In the genomic region with DNA sequence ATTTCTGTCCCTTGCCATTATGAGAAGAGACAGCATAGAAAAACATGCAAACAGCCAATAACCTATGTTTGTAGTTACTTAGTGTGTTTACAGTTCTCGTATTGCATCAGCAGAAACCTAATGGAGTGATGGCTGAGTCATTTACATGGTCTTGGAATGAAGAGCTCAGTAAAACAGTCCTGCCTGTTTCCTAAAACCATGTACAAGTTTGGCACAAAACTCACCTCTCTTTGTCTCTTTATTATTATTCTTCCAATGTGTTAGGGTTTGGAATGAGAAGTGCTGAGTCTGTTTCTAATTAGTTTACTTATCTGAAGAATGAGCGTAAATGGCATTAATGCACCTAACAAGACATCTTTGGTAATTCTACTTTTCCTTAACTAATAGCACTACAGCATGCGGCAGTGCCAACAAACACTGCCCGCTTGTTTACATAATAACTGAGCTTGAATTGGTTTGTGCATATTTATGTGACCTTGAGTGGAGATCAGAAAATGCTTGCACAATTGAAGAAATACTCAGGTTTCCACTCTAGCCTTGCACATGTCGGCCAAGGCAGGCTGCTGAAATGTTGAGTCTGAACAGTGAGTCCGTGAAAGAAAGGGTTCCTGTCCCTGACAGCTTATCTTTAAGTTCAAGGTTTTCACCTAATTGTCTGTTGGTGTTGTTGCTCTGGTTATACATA, we compare ENCODE assay signal across 11 cellular contexts.
DNase-seq lines count a peak whose midpoint lies in the region; ATAC-seq and TF ChIP-seq lines count a peak whose summit lies in the region.
"Had no signal": no experiment of that assay in that cellular context is flagged by ENCODE, and none has a peak within 500 bp of the region (broad histone marks: within the 10 kb centered on the region; RNA-seq: fewer than 3 reads in every experiment).

No MANE protein-coding gene starts in this region.

- no peaks in the 10 kb centered on the region for H3K9me3 Mint-ChIP-seq in activated T-cell treated with anti-CD3 and anti-CD28 coated beads, Interleukin-2, amount 50 U/mL, for 4 hours

- no peaks in the 10 kb centered on the region for H3K9me3 ChIP-seq in skeletal muscle tissue (ENCODE audit: control insufficient read depth in 3 of 3, low read length in 3 of 3)

- intact Hi-C loops in Right ventricle myocardium superior (cut with DNase I), result no loop called here

- no peak overlapping the region for H3K9ac ChIP-seq in skeletal muscle tissue (ENCODE audit: low read depth in 1 of 3, low read length in 3 of 3)

- H3K36me3 ChIP-seq in skeletal muscle tissue (ENCODE audit: control insufficient read depth in 3 of 3, insufficient read depth in 3 of 3, low read length in 3 of 3), result no peaks in the 10 kb centered on the region

- H3K36me3 Mint-ChIP-seq in activated T-cell treated with anti-CD3 and anti-CD28 coated beads, Interleukin-2, amount 50 U/mL, for 4 hours (ENCODE audit: insufficient read depth), result no peaks in the 10 kb centered on the region
- H3K36me3 Mint-ChIP-seq: naive thymus-derived CD8-positive, alpha-beta T cell had no signal

- TF ChIP-seq CTCF in HFF-Myc (IDR thresholded peaks at IDR 0.05; ENCODE audit: low read depth, low read length, missing control alignments), result no peak
- TF ChIP-seq CTCF in fibroblast of pulmonary artery (IDR thresholded peaks at IDR 0.05; ENCODE audit: low read length, missing control alignments), result no peak

- no peaks in the 10 kb centered on the region for H3K4me1 Mint-ChIP-seq in activated T-cell treated with anti-CD3 and anti-CD28 coated beads, Interleukin-2, amount 50 U/mL, for 4 hours (ENCODE audit: low read depth)
- H3K4me1 Mint-ChIP-seq: naive thymus-derived CD8-positive, alpha-beta T cell had no signal

- DNase-seq in HFF-Myc (ENCODE audit: extremely low read depth, low read depth) (peak; percentile 56), NCI-H460 (ENCODE audit: extremely low read depth, low read depth) (peak; percentile 21), fibroblast of pulmonary artery (ENCODE audit: low read depth) (peak; percentile 38), Right ventricle myocardium superior (no peak), NCI-H1694 (lab: John Stamatoyannopoulos, UW) (no peak)
- no peak for DNase-seq in activated T-cell treated with anti-CD3 and anti-CD28 coated beads, Interleukin-2, amount 50 U/mL, for 4 hours
- DNase-seq: caudate nucleus; hypothalamus; naive thymus-derived CD8-positive, alpha-beta T cell; NCI-H446 treated with DMSO at 0.1 percent for 48 hours had no signal

- H3K27ac ChIP-seq in skeletal muscle tissue (ENCODE audit: low read depth, low read length), result peak overlapping the region; percentile 36

- peaks cover 7 to 17% (median 10%) of the 10 kb centered on the region in 3 donors for H3K4me1 ChIP-seq in skeletal muscle tissue (ENCODE audit: control insufficient read depth in 3 of 3, insufficient read depth in 3 of 3, low read length in 3 of 3)

- no peak for ATAC-seq in activated T-cell treated with anti-CD3 and anti-CD28 coated beads, Interleukin-2, amount 50 U/mL, for 4 hours
- ATAC-seq in Right ventricle myocardium superior (ENCODE audit: poor library complexity), result no peak
- ATAC-seq: naive thymus-derived CD8-positive, alpha-beta T cell had no signal

- no peak overlapping the region for H3K4me3 Mint-ChIP-seq in activated T-cell treated with anti-CD3 and anti-CD28 coated beads, Interleukin-2, amount 50 U/mL, for 4 hours
- H3K4me3 Mint-ChIP-seq: naive thymus-derived CD8-positive, alpha-beta T cell had no signal

- no peaks in the 10 kb centered on the region for H3K27me3 ChIP-seq in skeletal muscle tissue (ENCODE audit: control insufficient read depth in 3 of 3, insufficient read depth in 3 of 3, low read length in 3 of 3)

- no peak overlapping the region for H3K4me3 ChIP-seq in HFF-Myc (replicated peaks; ENCODE audit: low read depth, low read length)
- H3K4me3 ChIP-seq in fibroblast of pulmonary artery (replicated peaks; ENCODE audit: low read depth, low read length), result no peak overlapping the region
- H3K4me3 ChIP-seq in skeletal muscle tissue (ENCODE audit: low read length in 3 of 3), result no peak overlapping the region

- no peaks in the 10 kb centered on the region for H3K27me3 Mint-ChIP-seq in activated T-cell treated with anti-CD3 and anti-CD28 coated beads, Interleukin-2, amount 50 U/mL, for 4 hours (ENCODE audit: low read depth)

Comparison
In these comparisons a context has a peak if more than half of its experiments do, and no peak if none do; other contexts are left out.
1. DNase-seq: peak in HFF-Myc (single experiment), NCI-H460 (single experiment) and fibroblast of pulmonary artery (single experiment); none in activated T-cell treated with anti-CD3 and anti-CD28 coated beads, Interleukin-2, amount 50 U/mL, for 4 hours (single experiment), Right ventricle myocardium superior (single experiment) and NCI-H1694 (single experiment).